Comparison of ENCODE assay signal across 30 cellular contexts in genomic region chr9:97507585-97507984, GRCh38. TPM values are rescaled to one million over a fixed set of nuclear protein-coding genes. Genes with fewer than 3 reads are reported as not detected.
A peak's percentile ranks its signal among the peaks of the same experiment; 100 is the strongest.
DNase-seq lines count a peak whose midpoint lies in the region; ATAC-seq and TF ChIP-seq lines count a peak whose summit lies in the region.
"Had no signal": no experiment of that assay in that cellular context is flagged by ENCODE, and none has a peak within 500 bp of the region (broad histone marks: within the 10 kb centered on the region; RNA-seq: fewer than 3 reads in every experiment).

No MANE protein-coding gene starts in this region.

- no peak overlapping the region for H3K4me3 ChIP-seq in esophagus muscularis mucosa
- H3K4me3 ChIP-seq: BLaER1 treated with 17β-estradiol and CSF1 and Interleukin-3, amounts not matched to agents 10 nM and 100 nM; GM23248; SJSA1 had no signal

- H3K36me3 ChIP-seq in esophagus muscularis mucosa, result peaks cover 0 to 7% (median 0%) of the 10 kb centered on the region in 4 donors
- H3K36me3 ChIP-seq: BLaER1 treated with 17β-estradiol and CSF1 and Interleukin-3, amounts not matched to agents 10 nM and 100 nM; SJSA1 had no signal

- H3K9me3 Mint-ChIP-seq in CD14-positive monocyte, result peaks cover 0 to 12% (median 7%) of the 10 kb centered on the region in 7 donors
- H3K9me3 Mint-ChIP-seq: CD8-positive, alpha-beta T cell; H9; HFFc6 had no signal

- peaks cover 4 to 9% of the 10 kb centered on the region in 2 donors for H3K36me3 Mint-ChIP-seq in CD14-positive monocyte
- H3K36me3 Mint-ChIP-seq: CD8-positive, alpha-beta T cell had no signal

- no peaks in the 10 kb centered on the region for H3K9me3 ChIP-seq in esophagus muscularis mucosa
- H3K9me3 ChIP-seq: SJSA1 had no signal

- TF ChIP-seq CTCF in esophagus muscularis mucosa (IDR thresholded peaks at IDR 0.05) (no peak), CD14-positive monocyte (IDR thresholded peaks at IDR 0.05) (no peak)

- H3K4me1 Mint-ChIP-seq in CD14-positive monocyte, result peaks cover 11% of the 10 kb centered on the region

- intact Hi-C loops in esophagus muscularis mucosa (cut with DNase I), result no loop called here
- intact Hi-C loops in CD14-positive monocyte (cut with micrococcal nuclease), result no loop called here

- 65% methylated on average over 4 of the region's 4 CpGs for WGBS in esophagus muscularis mucosa

- TF ChIP-seq EP300 in esophagus muscularis mucosa (IDR thresholded peaks at IDR 0.05), result no peak

- no peaks in the 10 kb centered on the region for H3K27me3 ChIP-seq in esophagus muscularis mucosa

- no peak for TF ChIP-seq POLR2A in esophagus muscularis mucosa (IDR thresholded peaks at IDR 0.05; ENCODE audit: low read depth)

- H3K27me3 Mint-ChIP-seq in CD14-positive monocyte (ENCODE audit: low read depth in 3 of 3), result peaks cover 21 to 24% (median 23%) of the 10 kb centered on the region in 3 donors

- no peak overlapping the region for H3K4me3 Mint-ChIP-seq in CD14-positive monocyte
- H3K4me3 Mint-ChIP-seq: CD8-positive, alpha-beta T cell; H9; HFFc6 had no signal

- H3K27ac ChIP-seq in esophagus muscularis mucosa (replicated peaks in 1 of 4), result peak overlapping the region; percentile 4 to 96 (median 54)
- H3K27ac ChIP-seq: BLaER1 treated with 17β-estradiol and CSF1 and Interleukin-3, amounts not matched to agents 10 nM and 100 nM; GM23248; HL-60; SJSA1 had no signal

- DNase-seq in NOMO-1 treated with DMSO at 0.1 percent for 48 hours (lab: John Stamatoyannopoulos, UW; ENCODE audit: unreplicated experiment) (peak; percentile 49), NOMO-1 (lab: John Stamatoyannopoulos, UW; ENCODE audit: unreplicated experiment in 2 of 2) (no peak), RPMI7951 (ENCODE audit: low read depth) (peak; percentile 30), esophagus muscularis mucosa (ENCODE audit: extremely low spot score) (peak; percentile 91), ureter (ENCODE audit: low spot score) (peak; percentile 17), CD14-positive monocyte (ENCODE audit: low spot score) (no peak)
- DNase-seq: 8988T; CD8-positive, alpha-beta T cell; DMS153; GF-D8; GM23248; H9; HFFc6; KG1; NCI-H1694; NCI-H2081; NCI-H2171; NCI-H345; NCI-H524; NCI-H774; NK-92 treated with Interleukin-12 subunit alpha and Interleukin-12 subunit beta, amount 100 ng/mL, for 24 hours had no signal

- H3K27ac Mint-ChIP-seq in CD14-positive monocyte, result no peak overlapping the region
- H3K27ac Mint-ChIP-seq: CD8-positive, alpha-beta T cell; H9; HFFc6 had no signal

- no peak for ATAC-seq in GM21619 (IDR thresholded peaks at IDR 0.05; ENCODE audit: unreplicated experiment)
- no peak for ATAC-seq in GM21381 (IDR thresholded peaks at IDR 0.05; ENCODE audit: unreplicated experiment)
- ATAC-seq: CD8-positive, alpha-beta T cell; HepG2; Right ventricle myocardium inferior had no signal

- H3K4me1 ChIP-seq in esophagus muscularis mucosa, result peaks cover 59 to 97% (median 88%) of the 10 kb centered on the region in 4 donors

RNA-seq across cellular contexts. Expression of gene TMOD1, which starts 6.1 kb away (rescaled TPM):
- 0.98 and 1.3 TPM in 2 replicates for total RNA-seq in RPMI7951 (2014; rRNA removed; shearing (Covaris generic))
- total RNA-seq in esophagus muscularis mucosa, result 10 to 100 TPM; 68.4 to 97.6 (median 71.6) TPM
- total RNA-seq in ureter, result 29.3 TPM
- polyA plus RNA-seq in CD14-positive monocyte, result under 1 TPM; 0.59 to 0.81 TPM
- total RNA-seq: HT-29, OCI-LY7, SJSA1 had no signal

Comparison
In these comparisons a context has a peak if more than half of its experiments do, and no peak if none do; other contexts are left out.
1. DNase-seq: peak in NOMO-1 treated with DMSO at 0.1 percent for 48 hours (single experiment), RPMI7951 (single experiment), esophagus muscularis mucosa (single experiment) and ureter (single experiment); none in NOMO-1 (0 of 2) and CD14-positive monocyte (single experiment).
2. RNA of gene TMOD1, which starts 6.1 kb away (total RNA-seq): 68.4 to 97.6 TPM in esophagus muscularis mucosa and 29.3 TPM in ureter (single experiment); 0.98 to 1.3 TPM in RPMI7951; every median in the first group is over 10 times any median in the second.